9 cellular contexts compared by ENCODE assay signal in genomic region chr7:102396710-102397019, GRCh38. TPM values are rescaled to one million over a fixed set of nuclear protein-coding genes. Genes with fewer than 3 reads are reported as not detected.
DNase-seq lines count a peak whose midpoint lies in the region; ATAC-seq and TF ChIP-seq lines count a peak whose summit lies in the region.
"Had no signal": no experiment of that assay in that cellular context is flagged by ENCODE, and none has a peak within 500 bp of the region (broad histone marks: within the 10 kb centered on the region; RNA-seq: fewer than 3 reads in every experiment).

No MANE protein-coding gene starts in this region.

- H3K36me3 ChIP-seq in MG63 (peaks cover 8% of the 10 kb centered on the region), ectodermal cell (ENCODE audit: control insufficient read depth, insufficient read depth, low read length) (peaks cover 29% of the 10 kb centered on the region)

- peak overlapping the region; percentile 93 for H3K4me3 Mint-ChIP-seq in natural killer cell

- H3K9me3 ChIP-seq in MG63 (no peaks in the 10 kb centered on the region), ectodermal cell (ENCODE audit: control insufficient read depth, low read length) (no peaks in the 10 kb centered on the region)

- H3K4me1 Mint-ChIP-seq in natural killer cell = peaks cover 18% of the 10 kb centered on the region in 2 donors

- peak overlapping the region; percentile 88 for H3K27ac ChIP-seq in C4-2B
- H3K27ac ChIP-seq in ectodermal cell (ENCODE audit: insufficient read depth, low read depth, low read length, poor library complexity, severe bottlenecking) = peak overlapping the region; percentile 65

- no peaks in the 10 kb centered on the region for H3K27me3 Mint-ChIP-seq in natural killer cell (ENCODE audit: low read depth in 2 of 2)

- ATAC-seq in natural killer cell = no peak
- ATAC-seq in GM18907 (IDR thresholded peaks at IDR 0.05; ENCODE audit: unreplicated experiment) = no peak
- no peak for ATAC-seq in HG03097 (IDR thresholded peaks at IDR 0.05; ENCODE audit: low FRiP score, unreplicated experiment)

- peaks cover 8% of the 10 kb centered on the region for H3K36me3 Mint-ChIP-seq in natural killer cell

- H3K27ac Mint-ChIP-seq in natural killer cell = peak overlapping the region; percentile 91 to 92

- H3K4me3 ChIP-seq in MG63 = peak overlapping the region; percentile 85
- peak overlapping the region; percentile 92 for H3K4me3 ChIP-seq in ectodermal cell (ENCODE audit: insufficient read depth, low read depth, low read length)

- peaks cover 5% of the 10 kb centered on the region for H3K4me1 ChIP-seq in ectodermal cell (ENCODE audit: control insufficient read depth, insufficient read depth, low read length)

- TF ChIP-seq CTCF in C4-2B (conservative IDR thresholded peaks at IDR 0.05) (no peak), natural killer cell (IDR thresholded peaks at IDR 0.05) (no peak)

- H3K27me3 ChIP-seq in MG63 = no peaks in the 10 kb centered on the region
- no peaks in the 10 kb centered on the region for H3K27me3 ChIP-seq in ectodermal cell (ENCODE audit: control insufficient read depth, insufficient read depth, low read length, poor library complexity, severe bottlenecking)

- no peaks in the 10 kb centered on the region for H3K9me3 Mint-ChIP-seq in natural killer cell

- intact Hi-C loops in natural killer cell (cut with micrococcal nuclease) = loop anchor here (2.0 kb wide), 1 partner anchor 68 kb away; the partner anchor contains the start of genes ALKBH4 and LRWD1

- WGBS in ectodermal cell, 2 experiments = 1 to 2% methylated on average over 11 to 12 of the region's 12 CpGs

- DNase-seq in MG63 (no peak), natural killer cell (no peak)
- no peak for DNase-seq in stimulated activated CD4-positive, alpha-beta T cell treated with anti-CD3 and anti-CD28 coated beads, Interleukin-12 subunit alpha, Interleukin-12 subunit beta, amount 100 ng/mL, for 4 hours
- no peak for DNase-seq in stimulated activated CD4-positive, alpha-beta T cell treated with anti-CD3 and anti-CD28 coated beads, Interleukin-2, amount 100 ng/mL, for 48 hours

RNA-seq across cellular contexts. Expression of gene PRKRIP1, which starts 0.5 kb away (rescaled TPM):
- 7.6 and 16.2 TPM in 2 replicates for total RNA-seq in MG63 (2014; rRNA removed; shearing (Covaris generic); ENCODE audit: low replicate concordance)
- polyA plus RNA-seq in ectodermal cell (2013, experiment 1 of 4) = 37.8 TPM
- 39.3 TPM for polyA plus RNA-seq in ectodermal cell (2013, experiment 2 of 4)
- 31.9 TPM for polyA plus RNA-seq in ectodermal cell (2013, experiment 3 of 4)
- polyA plus RNA-seq in ectodermal cell (2013, experiment 4 of 4) = 39.2 TPM
- total RNA-seq in natural killer cell = 10 to 100 TPM; 38.2 to 44.2 (median 39.5) TPM

RNA-seq across cellular contexts. Expression of gene ORAI2, which starts 36.7 kb away (rescaled TPM):
- 24.3 and 27.1 TPM in 2 replicates for total RNA-seq in MG63 (2014; rRNA removed; shearing (Covaris generic); ENCODE audit: low replicate concordance)
- polyA plus RNA-seq in ectodermal cell (2013, experiment 1 of 4) = 25.2 TPM
- polyA plus RNA-seq in ectodermal cell (2013, experiment 2 of 4) = 30.8 TPM
- 18.8 TPM for polyA plus RNA-seq in ectodermal cell (2013, experiment 3 of 4)
- polyA plus RNA-seq in ectodermal cell (2013, experiment 4 of 4) = 25.9 TPM
- 10 to 100 TPM; 39.1 to 55.0 (median 41.3) TPM for total RNA-seq in natural killer cell

RNA-seq across cellular contexts. Expression of gene SPDYE6, which starts 40.4 kb away (rescaled TPM):
- not detected in 2 replicates for total RNA-seq in MG63 (2014; rRNA removed; shearing (Covaris generic); ENCODE audit: low replicate concordance)
- polyA plus RNA-seq in ectodermal cell (2013, experiment 1 of 4) = not detected
- not detected for polyA plus RNA-seq in ectodermal cell (2013, experiment 2 of 4)
- not detected for polyA plus RNA-seq in ectodermal cell (2013, experiment 3 of 4)
- polyA plus RNA-seq in ectodermal cell (2013, experiment 4 of 4) = not detected
- total RNA-seq in natural killer cell = not detected
- total RNA-seq: pulmonary artery endothelial cell had no signal
